Comparison of ENCODE assay signal across 8 cellular contexts in the genomic region with DNA sequence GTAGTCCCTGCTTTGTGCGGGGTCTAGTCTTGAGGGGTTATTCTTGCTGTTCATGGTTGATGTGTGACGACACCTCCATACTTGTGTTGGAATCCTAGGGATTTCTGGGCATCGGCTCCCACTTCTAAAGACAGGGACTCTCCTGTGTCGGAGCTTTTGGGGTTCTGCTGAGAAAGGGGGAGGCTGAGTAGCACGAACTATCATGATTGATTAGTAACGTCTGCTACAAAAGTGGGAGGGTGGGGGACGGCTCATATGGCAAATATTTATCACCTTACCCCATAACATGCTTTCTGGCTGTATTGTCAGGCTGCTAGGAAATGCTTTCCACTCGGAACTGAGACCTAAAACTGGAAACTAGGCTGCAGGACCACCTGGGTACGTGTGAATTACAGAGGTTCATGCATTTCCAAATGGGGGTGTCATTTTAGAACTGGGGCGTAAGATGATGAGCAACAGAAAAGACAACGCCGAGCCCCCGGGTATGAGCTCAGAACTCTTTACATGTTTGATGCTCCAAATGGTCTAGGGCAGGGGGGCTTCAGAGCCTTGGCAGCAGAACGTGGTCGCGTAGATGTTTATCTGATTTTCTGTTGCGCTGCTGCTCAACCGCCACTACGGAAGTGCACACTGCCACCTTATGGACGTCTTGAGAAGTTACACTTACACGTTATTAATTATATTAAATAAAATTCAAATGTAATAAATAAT. TPM values are rescaled to one million over a fixed set of nuclear protein-coding genes. Genes with fewer than 3 reads are reported as not detected.
DNase-seq lines count a peak whose midpoint lies in the region; ATAC-seq, FAIRE-seq and TF ChIP-seq lines count a peak whose summit lies in the region.

No MANE protein-coding gene starts in this region.

- no peak overlapping the region for H3K27ac Mint-ChIP-seq in astrocyte (ENCODE audit: unreplicated experiment)

- peak; percentile 13 for DNase-seq in EL
- peak; percentile 48 for DNase-seq in SK-N-DZ (ENCODE audit: low spot score)
- peak; percentile 18 for DNase-seq in astrocyte (ENCODE audit: low read depth)
- peak; percentile 11 for DNase-seq in hepatic stellate cell (ENCODE audit: low spot score)
- DNase-seq in renal cortical epithelial cell (ENCODE audit: low read depth) = peak; percentile 42

- H3K9ac ChIP-seq in KMS-11 = peak overlapping the region; percentile 31; the same call in 1 of the 2 replicates
- no peak overlapping the region for H3K9ac ChIP-seq in astrocyte (ENCODE audit: low read length)

- H3K4me2 ChIP-seq in KMS-11 = peak overlapping the region; percentile 47
- H3K4me2 ChIP-seq in astrocyte (ENCODE audit: low read length) = peak overlapping the region; percentile 78

- no peaks in the 10 kb centered on the region for H3K36me3 ChIP-seq in KMS-11 (ENCODE audit: insufficient read depth)
- H3K36me3 ChIP-seq in astrocyte (ENCODE audit: insufficient read depth, low read length) = no peaks in the 10 kb centered on the region

- no peaks in the 10 kb centered on the region for H3K4me1 Mint-ChIP-seq in astrocyte (ENCODE audit: low read depth, unreplicated experiment)

- H2AFZ ChIP-seq in KMS-11 (ENCODE audit: low read depth) = peak overlapping the region; percentile 91
- H2AFZ ChIP-seq in astrocyte (ENCODE audit: low read depth, low read length) = peak overlapping the region; percentile 72

- no peaks in the 10 kb centered on the region for H3K79me2 ChIP-seq in KMS-11 (ENCODE audit: insufficient read depth, low read depth)
- no peaks in the 10 kb centered on the region for H3K79me2 ChIP-seq in astrocyte (ENCODE audit: insufficient read depth, low read length)

- no peak for FAIRE-seq in astrocyte (lab: Jason Lieb, UNC)

- ATAC-seq in HG03520 (IDR thresholded peaks at IDR 0.05; ENCODE audit: unreplicated experiment) = no peak
- ATAC-seq in HG02884 (IDR thresholded peaks at IDR 0.05; ENCODE audit: unreplicated experiment) = no peak

- no peaks in the 10 kb centered on the region for H3K9me3 Mint-ChIP-seq in astrocyte (ENCODE audit: unreplicated experiment)

- no peaks in the 10 kb centered on the region for H3K27me3 ChIP-seq in KMS-11 (ENCODE audit: insufficient read depth, low read depth)
- H3K27me3 ChIP-seq in astrocyte (ENCODE audit: insufficient read depth, low read length) = no peaks in the 10 kb centered on the region

- H3K4me3 ChIP-seq in KMS-11 (IDR thresholded peaks at IDR 0.05; ENCODE audit: insufficient read depth, low read depth, low read length) (no peak overlapping the region), astrocyte (ENCODE audit: insufficient read depth, low read depth, low read length) (peak overlapping the region; percentile 40)

- H3K4me1 ChIP-seq in KMS-11 (ENCODE audit: low read depth, poor library complexity, severe bottlenecking) = peaks cover 7% of the 10 kb centered on the region
- no peaks in the 10 kb centered on the region for H3K4me1 ChIP-seq in astrocyte (ENCODE audit: insufficient read depth, low read length)

- H3K27ac ChIP-seq in KMS-11 = no peak overlapping the region
- no peak overlapping the region for H3K27ac ChIP-seq in astrocyte (ENCODE audit: low read depth, low read length)

- H3K9me3 ChIP-seq in astrocyte (ENCODE audit: insufficient read depth, low read depth, low read length) = no peaks in the 10 kb centered on the region

- no peak overlapping the region for H3K4me3 Mint-ChIP-seq in astrocyte (ENCODE audit: unreplicated experiment)

- no peaks in the 10 kb centered on the region for H3K36me3 Mint-ChIP-seq in astrocyte (ENCODE audit: low read depth, unreplicated experiment)

- H4K20me1 ChIP-seq in KMS-11 (ENCODE audit: insufficient read depth) (no peaks in the 10 kb centered on the region), astrocyte (ENCODE audit: insufficient read depth, low read length) (no peaks in the 10 kb centered on the region)

- no peaks in the 10 kb centered on the region for H3K27me3 Mint-ChIP-seq in astrocyte (ENCODE audit: low read depth, unreplicated experiment)

- TF ChIP-seq CTCF in KMS-11 (conservative IDR thresholded peaks at IDR 0.05; ENCODE audit: low read depth, low read length) = peak; percentile 81
- peak; percentile 66 for TF ChIP-seq CTCF in astrocyte (IDR thresholded peaks at IDR 0.05; ENCODE audit: insufficient read depth, low read depth, low read length)

RNA-seq across cellular contexts. Expression of a gene that starts 15.1 kb away (rescaled TPM):
- not detected in 2 replicates for polyA plus RNA-seq in SK-N-DZ (2014; cell fraction: cytosol; rRNA removed)
- polyA plus RNA-seq in SK-N-DZ (2014; cell fraction: nucleus; rRNA removed) = not detected in 2 replicates
- total RNA-seq in astrocyte (not detected in 2 replicates), renal cortical epithelial cell (not detected in 2 replicates)
